Comparison of ENCODE assay signal across 8 cellular contexts in the genomic region with DNA sequence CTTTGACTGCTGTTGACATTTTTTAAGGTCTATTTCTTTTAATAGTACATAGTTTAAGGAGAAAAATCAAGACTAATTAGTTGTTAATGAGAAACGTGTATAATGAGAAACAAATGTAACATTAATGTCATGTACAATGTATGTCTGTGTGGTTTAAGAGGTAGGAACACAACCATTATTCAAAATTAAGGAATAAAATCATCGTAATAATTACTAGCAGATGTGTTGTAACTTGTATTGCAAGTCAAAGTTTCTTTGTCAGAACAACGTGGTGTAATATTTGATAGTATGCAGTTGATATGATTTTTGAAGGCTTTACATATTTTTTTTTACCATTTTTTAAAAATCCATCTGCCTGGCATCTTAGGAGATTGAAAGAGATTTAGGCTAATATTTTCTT.
"Had no signal": no experiment of that assay in that cellular context is flagged by ENCODE, and none has a peak within 500 bp of the region (broad histone marks: within the 10 kb centered on the region; RNA-seq: fewer than 3 reads in every experiment).

No MANE protein-coding gene starts in this region.

- H3K36me3 ChIP-seq: HAP-1 had no signal

- H2AFZ ChIP-seq: GM23248 had no signal

- H3K9me3 ChIP-seq: HAP-1 had no signal

- H3K27ac ChIP-seq: GM23248, HL-60 had no signal

- DNase-seq: GM23248, GOT3, H7, HFFc6 had no signal

- H3K4me3 ChIP-seq: GM23248, HAP-1 had no signal

- ATAC-seq: HCT116, HepG2 had no signal

- H3K9ac ChIP-seq: GM23248 had no signal

- FAIRE-seq: HepG2 had no signal

- H3K4me1 ChIP-seq: HAP-1 had no signal
